16 cellular contexts compared by ENCODE assay signal in genomic region chr22:30742291-30743256, GRCh38. TPM values are rescaled to one million over a fixed set of nuclear protein-coding genes. Genes with fewer than 3 reads are reported as not detected.
DNase-seq lines count a peak whose midpoint lies in the region; ATAC-seq and TF ChIP-seq lines count a peak whose summit lies in the region.
"Had no signal": no experiment of that assay in that cellular context is flagged by ENCODE, and none has a peak within 500 bp of the region (broad histone marks: within the 10 kb centered on the region; RNA-seq: fewer than 3 reads in every experiment).

No MANE protein-coding gene starts in this region.

- H3K4me3 Mint-ChIP-seq in activated CD4-positive, alpha-beta memory T cell treated with anti-CD3 and anti-CD28 coated beads for 36 hours = peak overlapping the region; percentile 33
- H3K4me3 Mint-ChIP-seq in nephron progenitor cell = no peak overlapping the region
- H3K4me3 Mint-ChIP-seq: neural progenitor cell had no signal

- no peaks in the 10 kb centered on the region for H4K20me1 ChIP-seq in BLaER1

- no peaks in the 10 kb centered on the region for H3K36me3 ChIP-seq in BLaER1
- H3K36me3 ChIP-seq: neural progenitor cell, tibial artery had no signal

- no peak overlapping the region for H3K27ac ChIP-seq in BLaER1
- H3K27ac ChIP-seq: neural progenitor cell, tibial artery had no signal

- H3K4me1 Mint-ChIP-seq in activated CD4-positive, alpha-beta memory T cell treated with anti-CD3 and anti-CD28 coated beads for 36 hours (ENCODE audit: low read depth) = peaks cover 70% of the 10 kb centered on the region
- H3K4me1 Mint-ChIP-seq in nephron progenitor cell = peaks cover 5% of the 10 kb centered on the region

- no peak overlapping the region for H3K4me3 ChIP-seq in BLaER1
- no peak overlapping the region for H3K4me3 ChIP-seq in epithelial cell of esophagus (ENCODE audit: low read length)
- H3K4me3 ChIP-seq: neural progenitor cell, tibial artery had no signal

- H3K4me1 ChIP-seq in BLaER1 = peaks cover 22% of the 10 kb centered on the region
- H3K4me1 ChIP-seq: neural progenitor cell, tibial artery had no signal

- peaks cover 2% of the 10 kb centered on the region for H3K27me3 Mint-ChIP-seq in activated CD4-positive, alpha-beta memory T cell treated with anti-CD3 and anti-CD28 coated beads for 36 hours
- peaks cover 20% of the 10 kb centered on the region for H3K27me3 Mint-ChIP-seq in nephron progenitor cell (ENCODE audit: low read depth, poor library complexity)

- H3K9me3 ChIP-seq in BLaER1 = no peaks in the 10 kb centered on the region
- H3K9me3 ChIP-seq: tibial artery had no signal

- H3K27me3 ChIP-seq in BLaER1 = no peaks in the 10 kb centered on the region
- H3K27me3 ChIP-seq: neural progenitor cell, tibial artery had no signal

- POLR2A ChIA-PET in activated CD4-positive, alpha-beta memory T cell treated with anti-CD3 and anti-CD28 coated beads for 36 hours (lab: Charles Lee) = interaction anchor here (0.9 to 2.0 kb wide), 4 partner anchors 37 to 107 kb away, joined by 4 to 12 read pairs (median 5); partner anchors contain the start of gene SLC35E4

- H3K36me3 Mint-ChIP-seq in activated CD4-positive, alpha-beta memory T cell treated with anti-CD3 and anti-CD28 coated beads for 36 hours = no peaks in the 10 kb centered on the region
- no peaks in the 10 kb centered on the region for H3K36me3 Mint-ChIP-seq in nephron progenitor cell (ENCODE audit: low read depth)
- H3K36me3 Mint-ChIP-seq: memory B cell, neural progenitor cell had no signal

- peak overlapping the region; percentile 66 for H3K4me2 ChIP-seq in BLaER1
- H3K4me2 ChIP-seq: neural progenitor cell had no signal

- ATAC-seq in left lobe of liver = no peak

- H3K27ac Mint-ChIP-seq in activated CD4-positive, alpha-beta memory T cell treated with anti-CD3 and anti-CD28 coated beads for 36 hours = peak overlapping the region; percentile 95
- no peak overlapping the region for H3K27ac Mint-ChIP-seq in nephron progenitor cell
- H3K27ac Mint-ChIP-seq: memory B cell, neural progenitor cell had no signal

- DNase-seq in D341Med (ENCODE audit: low spot score) = peak; percentile 10
- peak; percentile 78 for DNase-seq in activated CD4-positive, alpha-beta memory T cell treated with anti-CD3 and anti-CD28 coated beads for 36 hours
- DNase-seq in epithelial cell of esophagus (ENCODE audit: low read depth) = peak; percentile 42
- DNase-seq in nephron progenitor cell = no peak
- DNase-seq in dermis blood vessel endothelial cell = no peak
- no peak for DNase-seq in ACHN
- no peak for DNase-seq in left lobe of liver (ENCODE audit: low spot score)
- DNase-seq: cerebellar nuclear complex, DMS79, NCI-H187, NCI-H510A, SHP77 treated with DMSO at 0.1 percent for 48 hours, tibial artery had no signal

- no peak overlapping the region for H3K9ac ChIP-seq in BLaER1
- H3K9ac ChIP-seq: neural progenitor cell had no signal

- intact Hi-C loops in activated CD4-positive, alpha-beta memory T cell treated with anti-CD3 and anti-CD28 coated beads for 36 hours (cut with micrococcal nuclease) = loop anchor here (1.0 kb wide), 3 partner anchors 25 to 108 kb away; no protein-coding TSS in a partner anchor

- no peak for TF ChIP-seq CTCF in epithelial cell of esophagus (IDR thresholded peaks at IDR 0.05; ENCODE audit: insufficient read depth, low read depth, low read length, missing control alignments)
- no peak for TF ChIP-seq CTCF in nephron progenitor cell (IDR thresholded peaks at IDR 0.05)

- CTCF ChIA-PET in activated CD4-positive, alpha-beta memory T cell treated with anti-CD3 and anti-CD28 coated beads for 36 hours (lab: Charles Lee) = interaction anchor here (1.0 to 6.2 kb wide), 8 partner anchors 10 to 342 kb away, joined by 4 to 49 read pairs (median 7); partner anchors contain the start of genes OSBP2 and SLC35E4

- in situ Hi-C loops in ACHN (cut with HindIII; ENCODE audit: low pct_ligation_motif_present, low pct_unique_long_range_greater_than_20kb, low sequenced_read_pairs) = no loop called here

- H3K9me3 Mint-ChIP-seq in activated CD4-positive, alpha-beta memory T cell treated with anti-CD3 and anti-CD28 coated beads for 36 hours = no peaks in the 10 kb centered on the region
- H3K9me3 Mint-ChIP-seq in nephron progenitor cell = no peaks in the 10 kb centered on the region
- H3K9me3 Mint-ChIP-seq: memory B cell, neural progenitor cell had no signal

RNA-seq across cellular contexts. Expression of gene OSBP2, which starts 47.9 kb away (rescaled TPM):
- total RNA-seq in activated CD4-positive, alpha-beta memory T cell treated with anti-CD3 and anti-CD28 coated beads for 36 hours = 1 to 10 TPM; 2.3 to 2.9 TPM
- total RNA-seq in dermis blood vessel endothelial cell (14.4 and 18.0 TPM in 2 replicates), left lobe of liver (0.63 TPM)

Comparison
In these comparisons a context has a peak if more than half of its experiments do, and no peak if none do; other contexts are left out.
1. DNase-seq: peak in D341Med (single experiment), activated CD4-positive, alpha-beta memory T cell treated with anti-CD3 and anti-CD28 coated beads for 36 hours (single experiment) and epithelial cell of esophagus (single experiment); none in nephron progenitor cell (single experiment), dermis blood vessel endothelial cell (single experiment), ACHN (single experiment) and left lobe of liver (single experiment).